ENCODE assay signal across 28 cellular contexts in genomic region chr6:80544500-80545055, GRCh38.
A peak's percentile ranks its signal among the peaks of the same experiment; 100 is the strongest.
DNase-seq lines count a peak whose midpoint lies in the region; ATAC-seq, FAIRE-seq and TF ChIP-seq lines count a peak whose summit lies in the region.
"Had no signal": no experiment of that assay in that cellular context is flagged by ENCODE, and none has a peak within 500 bp of the region (broad histone marks: within the 10 kb centered on the region; RNA-seq: fewer than 3 reads in every experiment).

No MANE protein-coding gene starts in this region.

- no peak overlapping the region for H3K23ac ChIP-seq in H1 (ENCODE audit: insufficient read length)

- H3K9me3 ChIP-seq in AG04450 (ENCODE audit: control insufficient read depth, insufficient read depth, low read length) (no peaks in the 10 kb centered on the region), H1 (ENCODE audit: insufficient read depth in 2 of 2, low read depth in 1 of 2, low read length in 1 of 2) (no peaks in the 10 kb centered on the region), psoas muscle (no peaks in the 10 kb centered on the region)
- H3K9me3 ChIP-seq: gastrocnemius medialis, lower lobe of right lung, thoracic aorta, vagina had no signal

- no peak overlapping the region for H4K91ac ChIP-seq in H1 (replicated peaks; ENCODE audit: insufficient read length, low read length)

- no peak for TF ChIP-seq RAD21 in H1 (IDR thresholded peaks at IDR 0.05 in 1 of 2, conservative IDR thresholded peaks at IDR 0.05 in 1 of 2; ENCODE audit: low read depth in 2 of 2, low read length in 2 of 2)

- no peaks in the 10 kb centered on the region for H3K23me2 ChIP-seq in H1 (ENCODE audit: low read depth, low read length)

- no peak overlapping the region for H3K14ac ChIP-seq in H1 (ENCODE audit: insufficient read length)

- no peak overlapping the region for H2BK12ac ChIP-seq in H1 (ENCODE audit: low read depth, low read length)

- no peaks in the 10 kb centered on the region for H3K27me3 Mint-ChIP-seq in nephron (ENCODE audit: low read depth)
- H3K27me3 Mint-ChIP-seq in activated CD4-positive, alpha-beta T cell treated with anti-CD3 and anti-CD28 coated beads for 36 hours: peaks cover 12% of the 10 kb centered on the region
- H3K27me3 Mint-ChIP-seq: stimulated activated memory B cell treated with anti-CD40 and anti-IgM and Interleukin-4, amounts not matched to agents 10 μg/mL and 1 μg/mL and 100 μg/mL, for 72 hours had no signal

- TF ChIP-seq EP300 in H1 (IDR thresholded peaks at IDR 0.05; ENCODE audit: borderline replicate concordance in 1 of 2, low read depth in 2 of 2, low read length in 2 of 2): no peak

- H3K27me3 ChIP-seq in AG04450 (ENCODE audit: control insufficient read depth, insufficient read depth, low read length) (no peaks in the 10 kb centered on the region), H1 (replicated peaks in 1 of 4; ENCODE audit: control insufficient read depth in 3 of 4, extremely low read depth in 1 of 4, insufficient read depth in 3 of 4, low read length in 3 of 4) (no peaks in the 10 kb centered on the region), psoas muscle (ENCODE audit: insufficient read depth in 3 of 3, low read length in 2 of 3) (no peaks in the 10 kb centered on the region)
- H3K27me3 ChIP-seq: gastrocnemius medialis, vagina had no signal

- H3K4me1 Mint-ChIP-seq in nephron: peaks cover 41% of the 10 kb centered on the region
- no peaks in the 10 kb centered on the region for H3K4me1 Mint-ChIP-seq in activated CD4-positive, alpha-beta T cell treated with anti-CD3 and anti-CD28 coated beads for 36 hours
- H3K4me1 Mint-ChIP-seq: CD4-positive, alpha-beta memory T cell; central memory CD8-positive, alpha-beta T cell; stimulated activated memory B cell treated with anti-CD40 and anti-IgM and Interleukin-4, amounts not matched to agents 10 μg/mL and 1 μg/mL and 100 μg/mL, for 72 hours had no signal

- DNase-seq in AG04450 (ENCODE audit: low read depth, low spot score) (no peak), HuH-7 (ENCODE audit: low spot score) (peak; percentile 14), H1 (ENCODE audit: low read depth in 1 of 2, low spot score in 2 of 2) (no peak), psoas muscle (no peak), posterior cingulate gyrus (no peak)
- no peak for DNase-seq in activated CD4-positive, alpha-beta T cell treated with anti-CD3 and anti-CD28 coated beads for 36 hours
- DNase-seq: activated naive CD4-positive, alpha-beta T cell; activated T-cell treated with anti-CD3 and anti-CD28 coated beads, Interleukin-2, amount 50 U/mL, for 4 hours; anterior cingulate cortex; CD4-positive, alpha-beta memory T cell; DMS153; gastrocnemius medialis; lower lobe of right lung; NCI-H1105; NCI-H2029; SHP77 treated with DMSO at 0.1 percent for 48 hours; stimulated activated CD4-positive, alpha-beta T cell treated with anti-CD3 and anti-CD28 coated beads, Interleukin-2, amount 100 ng/mL, for 24 hours; T-helper 1 cell had no signal

- H3K27ac ChIP-seq in AG04450 (ENCODE audit: low read depth, low read length) (peak overlapping the region; percentile 32), H1 (ENCODE audit: low read depth, low read length) (no peak overlapping the region), psoas muscle (no peak overlapping the region)
- H3K27ac ChIP-seq: gastrocnemius medialis, lower lobe of right lung, parathyroid adenoma, thoracic aorta, vagina had no signal

- no peak for TF ChIP-seq POLR2A in H1 (IDR thresholded peaks at IDR 0.05; ENCODE audit: control extremely low read depth in 1 of 2, low read depth in 2 of 2, low read length in 2 of 2)

- no peaks in the 10 kb centered on the region for H3K79me2 ChIP-seq in H1 (ENCODE audit: control insufficient read depth in 1 of 2, insufficient read depth in 2 of 2, low read length in 2 of 2)
- H3K79me2 ChIP-seq: parathyroid adenoma had no signal

- no peak overlapping the region for H2BK5ac ChIP-seq in H1 (ENCODE audit: low read depth, low read length)

- H3K18ac ChIP-seq in H1 (ENCODE audit: extremely low read depth, low read length): no peak overlapping the region

- H3K36me3 Mint-ChIP-seq in nephron (ENCODE audit: low read depth): no peaks in the 10 kb centered on the region
- H3K36me3 Mint-ChIP-seq in activated CD4-positive, alpha-beta T cell treated with anti-CD3 and anti-CD28 coated beads for 36 hours (ENCODE audit: low read depth): no peaks in the 10 kb centered on the region
- H3K36me3 Mint-ChIP-seq: CD4-positive, alpha-beta memory T cell; stimulated activated memory B cell treated with anti-CD40 and anti-IgM and Interleukin-4, amounts not matched to agents 10 μg/mL and 1 μg/mL and 100 μg/mL, for 72 hours had no signal

- no peak overlapping the region for H2AK5ac ChIP-seq in H1 (ENCODE audit: low read depth, low read length)

- no peak for ATAC-seq in activated CD4-positive, alpha-beta T cell treated with anti-CD3 and anti-CD28 coated beads for 36 hours
- ATAC-seq in psoas muscle (no peak), HG03439 (IDR thresholded peaks at IDR 0.05; ENCODE audit: unreplicated experiment) (no peak)
- ATAC-seq: activated T-cell treated with anti-CD3 and anti-CD28 coated beads, Interleukin-2, amount 50 U/mL, for 4 hours; gastrocnemius medialis; lower lobe of right lung had no signal

- no peak overlapping the region for H3K4me3 Mint-ChIP-seq in nephron
- no peak overlapping the region for H3K4me3 Mint-ChIP-seq in activated CD4-positive, alpha-beta T cell treated with anti-CD3 and anti-CD28 coated beads for 36 hours
- H3K4me3 Mint-ChIP-seq: activated T-cell treated with anti-CD3 and anti-CD28 coated beads, Interleukin-2, amount 50 U/mL, for 4 hours; CD4-positive, alpha-beta memory T cell; central memory CD8-positive, alpha-beta T cell; stimulated activated memory B cell treated with anti-CD40 and anti-IgM and Interleukin-4, amounts not matched to agents 10 μg/mL and 1 μg/mL and 100 μg/mL, for 72 hours had no signal

- intact Hi-C loops in activated CD4-positive, alpha-beta T cell treated with anti-CD3 and anti-CD28 coated beads for 36 hours (cut with DNase I, micrococcal nuclease): no loop called here
- intact Hi-C loops in psoas muscle (cut with DNase I) (no loop called here), posterior cingulate gyrus (cut with DNase I) (no loop called here)

- no peaks in the 10 kb centered on the region for H3K4me1 ChIP-seq in H1 (replicated peaks in 1 of 4; ENCODE audit: control insufficient read depth in 3 of 4, insufficient read depth in 4 of 4, low read length in 3 of 4)
- no peaks in the 10 kb centered on the region for H3K4me1 ChIP-seq in psoas muscle
- H3K4me1 ChIP-seq: gastrocnemius medialis, lower lobe of right lung, parathyroid adenoma, vagina had no signal

- 0 out of 2 replicates have a peak overlapping the region, but pooled peaks have one; percentile 57 for H2AFZ ChIP-seq in H1 (ENCODE audit: low read length)
- H2AFZ ChIP-seq: parathyroid adenoma had no signal

- no peak overlapping the region for H2BK15ac ChIP-seq in H1 (ENCODE audit: low read length)

- no peak overlapping the region for H3K56ac ChIP-seq in H1 (replicated peaks; ENCODE audit: insufficient read length, low read depth, low read length)

- no peak overlapping the region for H2BK120ac ChIP-seq in H1 (replicated peaks; ENCODE audit: low read depth, low read length)

- H3K79me1 ChIP-seq in H1 (ENCODE audit: low read depth, low read length): no peaks in the 10 kb centered on the region

- no peak overlapping the region for H3K4ac ChIP-seq in H1 (replicated peaks; ENCODE audit: insufficient read length, low read depth, low read length)

- no peak overlapping the region for H4K5ac ChIP-seq in H1 (ENCODE audit: insufficient read length, low read depth, low read length)

- CTCF ChIA-PET in AG04450 (lab: Charles Lee): interaction anchor here (0.6 to 1.3 kb wide), 2 partner anchors 120 to 206 kb away, joined by 3 read pairs; no protein-coding TSS in a partner anchor
- CTCF ChIA-PET in H1 (lab: Charles Lee; ENCODE audit: partially characterized antibody): interaction anchor here (1.0 to 2.4 kb wide), 4 partner anchors 17 to 89 kb away, joined by 3 to 8 read pairs (median 4); no protein-coding TSS in a partner anchor
- CTCF ChIA-PET in activated CD4-positive, alpha-beta T cell treated with anti-CD3 and anti-CD28 coated beads for 36 hours (lab: Charles Lee): no interaction called here

- H4K20me1 ChIP-seq in H1 (replicated peaks in 1 of 2; ENCODE audit: control insufficient read depth in 1 of 2, insufficient read depth in 2 of 2, low read length in 2 of 2): no peaks in the 10 kb centered on the region

- TF ChIP-seq CTCF in AG04450 (IDR thresholded peaks at IDR 0.05; ENCODE audit: low read depth, low read length) (no peak), H1 (IDR thresholded peaks at IDR 0.05; ENCODE audit: control extremely low read depth in 1 of 3, insufficient read depth in 1 of 3, low read depth in 1 of 3, low read length in 3 of 3) (no peak), nephron (IDR thresholded peaks at IDR 0.05; ENCODE audit: unreplicated experiment in 3 of 3) (no peak), psoas muscle (IDR thresholded peaks at IDR 0.05) (no peak)

- H3K4me3 ChIP-seq in AG04450 (ENCODE audit: low read depth, low read length): no peak overlapping the region
- H3K4me3 ChIP-seq in H1 (ENCODE audit: extremely low read depth in 1 of 4, insufficient read depth in 2 of 4, low read depth in 3 of 4, low read length in 4 of 4): no peak overlapping the region
- H3K4me3 ChIP-seq in psoas muscle: no peak overlapping the region
- H3K4me3 ChIP-seq: gastrocnemius medialis, lower lobe of right lung, thoracic aorta, vagina had no signal

- no peak for FAIRE-seq in H1 (lab: Jason Lieb, UNC)
- FAIRE-seq: G401.6, islet of Langerhans, TTC549 had no signal

- POLR2A ChIA-PET in AG04450 (lab: Yijun Ruan, JAX) (no interaction called here), H1 (lab: Charles Lee; ENCODE audit: partially characterized antibody) (interaction anchor here (0.6 kb wide), 1 partner anchor 817 kb away, joined by 3 read pairs; no protein-coding TSS in a partner anchor)
- POLR2A ChIA-PET in activated CD4-positive, alpha-beta T cell treated with anti-CD3 and anti-CD28 coated beads for 36 hours (lab: Charles Lee): no interaction called here

- peaks cover 7% of the 10 kb centered on the region for H3K9me3 Mint-ChIP-seq in nephron
- H3K9me3 Mint-ChIP-seq in activated CD4-positive, alpha-beta T cell treated with anti-CD3 and anti-CD28 coated beads for 36 hours (ENCODE audit: low read depth): no peaks in the 10 kb centered on the region
- H3K9me3 Mint-ChIP-seq: activated T-cell treated with anti-CD3 and anti-CD28 coated beads, Interleukin-2, amount 50 U/mL, for 4 hours; stimulated activated memory B cell treated with anti-CD40 and anti-IgM and Interleukin-4, amounts not matched to agents 10 μg/mL and 1 μg/mL and 100 μg/mL, for 72 hours had no signal

- no peak overlapping the region for H2BK20ac ChIP-seq in H1 (ENCODE audit: low read length)

- H3K27ac Mint-ChIP-seq in nephron: peak overlapping the region in 2 of 3 experiments; percentile 28 to 49
- no peak overlapping the region for H3K27ac Mint-ChIP-seq in activated CD4-positive, alpha-beta T cell treated with anti-CD3 and anti-CD28 coated beads for 36 hours
- H3K27ac Mint-ChIP-seq: CD4-positive, alpha-beta memory T cell; stimulated activated memory B cell treated with anti-CD40 and anti-IgM and Interleukin-4, amounts not matched to agents 10 μg/mL and 1 μg/mL and 100 μg/mL, for 72 hours had no signal

- H3K9ac ChIP-seq in H1 (replicated peaks in 1 of 4; ENCODE audit: extremely low read depth in 1 of 4, low read depth in 3 of 4, low read length in 3 of 4): no peak overlapping the region
- H3K9ac ChIP-seq: parathyroid adenoma had no signal

- H3K4me2 ChIP-seq in H1 (ENCODE audit: insufficient read depth in 1 of 2, low read depth in 2 of 2, low read length in 2 of 2): no peak overlapping the region

- no peak overlapping the region for H4K8ac ChIP-seq in H1 (ENCODE audit: extremely low read depth, insufficient read depth, low read length)

- no peaks in the 10 kb centered on the region for H3K36me3 ChIP-seq in H1 (ENCODE audit: control insufficient read depth in 2 of 4, insufficient read depth in 4 of 4, low read length in 3 of 4)
- H3K36me3 ChIP-seq in psoas muscle (ENCODE audit: insufficient read depth in 1 of 2, low read depth in 1 of 2): no peaks in the 10 kb centered on the region
- H3K36me3 ChIP-seq: gastrocnemius medialis, lower lobe of right lung, thoracic aorta, vagina had no signal
